Comparison of ENCODE assay signal across 8 cellular contexts in the genomic region with DNA sequence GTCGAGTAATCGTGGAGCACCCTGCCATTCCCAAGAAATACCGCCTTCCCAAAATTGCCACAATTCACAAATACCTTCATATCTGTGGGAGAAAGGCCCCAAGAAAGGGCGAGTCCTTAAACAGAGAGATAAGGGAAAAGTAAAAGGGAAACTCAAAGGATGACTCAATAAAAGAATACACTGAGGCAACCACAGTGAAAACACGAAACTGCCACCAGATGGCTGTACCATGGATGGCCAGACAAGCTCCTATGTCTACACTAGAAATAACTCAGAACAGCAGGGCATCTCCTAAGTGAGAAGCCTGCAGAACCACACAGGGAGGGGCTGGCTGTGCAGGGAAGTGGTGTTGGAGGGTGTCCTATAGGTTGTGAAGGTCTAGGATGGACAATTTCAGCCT. TPM values are rescaled to one million over a fixed set of nuclear protein-coding genes. Genes with fewer than 3 reads are reported as not detected.
DNase-seq lines count a peak whose midpoint lies in the region; ATAC-seq, FAIRE-seq and TF ChIP-seq lines count a peak whose summit lies in the region.

No MANE protein-coding gene starts in this region.

- H3K4me1 Mint-ChIP-seq in endodermal cell (peaks cover 29% of the 10 kb centered on the region), glutamatergic neuron (ENCODE audit: low read depth, unreplicated experiment) (peaks cover 37% of the 10 kb centered on the region)

- H3K4me3 ChIP-seq in endodermal cell (ENCODE audit: low read length) (no peak overlapping the region), suprapubic skin (no peak overlapping the region)

- no peak overlapping the region for H3K4me3 Mint-ChIP-seq in endodermal cell
- no peak overlapping the region for H3K4me3 Mint-ChIP-seq in glutamatergic neuron (ENCODE audit: unreplicated experiment)

- H3K4me1 ChIP-seq in endodermal cell (ENCODE audit: control insufficient read depth, insufficient read depth, low read length) = peaks cover 22% of the 10 kb centered on the region
- H3K4me1 ChIP-seq in suprapubic skin = peaks cover 12% of the 10 kb centered on the region

- ATAC-seq in GM21360 (IDR thresholded peaks at IDR 0.05; ENCODE audit: unreplicated experiment) (peak; percentile 96), HG03342 (IDR thresholded peaks at IDR 0.05; ENCODE audit: unreplicated experiment) (peak; percentile 92), left lobe of liver (no peak)

- no peak overlapping the region for H3K9ac ChIP-seq in endodermal cell (ENCODE audit: extremely low read depth, low read length, poor library complexity, severe bottlenecking)

- DNase-seq in GM18507 (ENCODE audit: extremely low spot score, insufficient read length, low read depth) (peak; percentile 65), endodermal cell (no peak), suprapubic skin (ENCODE audit: low spot score in 2 of 2) (no peak), CD1c-positive myeloid dendritic cell (ENCODE audit: extremely low spot score) (no peak), left lobe of liver (ENCODE audit: low spot score) (no peak), glutamatergic neuron (no peak)

- H3K9me3 Mint-ChIP-seq in endodermal cell (no peaks in the 10 kb centered on the region), glutamatergic neuron (ENCODE audit: unreplicated experiment) (peaks cover 14% of the 10 kb centered on the region)

- H3K27me3 ChIP-seq in endodermal cell (ENCODE audit: control insufficient read depth, insufficient read depth, low read length, poor library complexity, severe bottlenecking) (no peaks in the 10 kb centered on the region), suprapubic skin (no peaks in the 10 kb centered on the region)

- WGBS in endodermal cell (ENCODE audit: insufficient coverage in 1 of 2, insufficient read length in 1 of 2), 2 experiments = 90% methylated on average over 5 of the region's 5 CpGs; no CpG with 5 or more reads in 1 of the 2 experiments
- 85% methylated on average over 5 of the region's 5 CpGs for WGBS in suprapubic skin

- no peak for TF ChIP-seq POLR2A in suprapubic skin (IDR thresholded peaks at IDR 0.05)

- no peaks in the 10 kb centered on the region for H3K36me3 Mint-ChIP-seq in endodermal cell (ENCODE audit: low read depth)
- peaks cover 10% of the 10 kb centered on the region for H3K36me3 Mint-ChIP-seq in glutamatergic neuron (ENCODE audit: unreplicated experiment)

- TF ChIP-seq CTCF in endodermal cell (conservative IDR thresholded peaks at IDR 0.05) (peak; percentile 27), suprapubic skin (IDR thresholded peaks at IDR 0.05) (no peak), glutamatergic neuron (IDR thresholded peaks at IDR 0.05; ENCODE audit: partially characterized antibody, unreplicated experiment) (no peak)

- H3K27ac ChIP-seq in endodermal cell (ENCODE audit: low read depth, low read length) = no peak overlapping the region
- H3K27ac ChIP-seq in suprapubic skin = no peak overlapping the region

- no peak overlapping the region for H3K27ac Mint-ChIP-seq in endodermal cell
- H3K27ac Mint-ChIP-seq in glutamatergic neuron (ENCODE audit: unreplicated experiment) = no peak overlapping the region

- no peaks in the 10 kb centered on the region for H3K36me3 ChIP-seq in endodermal cell (ENCODE audit: control insufficient read depth, insufficient read depth, low read length)
- H3K36me3 ChIP-seq in suprapubic skin = no peaks in the 10 kb centered on the region

- H3K9me3 ChIP-seq in endodermal cell (ENCODE audit: control insufficient read depth, low read length) (no peaks in the 10 kb centered on the region), suprapubic skin (no peaks in the 10 kb centered on the region)

- no peak for TF ChIP-seq EP300 in suprapubic skin (IDR thresholded peaks at IDR 0.05)

- peak; percentile 86 for FAIRE-seq in GM18507 (lab: Jason Lieb, UNC)

- H3K27me3 Mint-ChIP-seq in endodermal cell (ENCODE audit: insufficient read depth) = peaks cover 18% of the 10 kb centered on the region
- peaks cover 7% of the 10 kb centered on the region for H3K27me3 Mint-ChIP-seq in glutamatergic neuron (ENCODE audit: unreplicated experiment)

RNA-seq across cellular contexts. Expression of gene SRGAP3, which starts 25.0 kb away (rescaled TPM):
- total RNA-seq in endodermal cell (1 to 10 TPM; 5.0 to 8.1 TPM), suprapubic skin (10 to 100 TPM; 13.1 to 84.9 (median 27.4) TPM), left lobe of liver (2.8 TPM), glutamatergic neuron (ENCODE audit: unreplicated experiment) (197 TPM)
- 81.2 TPM for polyA plus RNA-seq in endodermal cell (2013, experiment 1 of 2)
- 69.8 TPM for polyA plus RNA-seq in endodermal cell (2013, experiment 2 of 2)
